In the genomic region with DNA sequence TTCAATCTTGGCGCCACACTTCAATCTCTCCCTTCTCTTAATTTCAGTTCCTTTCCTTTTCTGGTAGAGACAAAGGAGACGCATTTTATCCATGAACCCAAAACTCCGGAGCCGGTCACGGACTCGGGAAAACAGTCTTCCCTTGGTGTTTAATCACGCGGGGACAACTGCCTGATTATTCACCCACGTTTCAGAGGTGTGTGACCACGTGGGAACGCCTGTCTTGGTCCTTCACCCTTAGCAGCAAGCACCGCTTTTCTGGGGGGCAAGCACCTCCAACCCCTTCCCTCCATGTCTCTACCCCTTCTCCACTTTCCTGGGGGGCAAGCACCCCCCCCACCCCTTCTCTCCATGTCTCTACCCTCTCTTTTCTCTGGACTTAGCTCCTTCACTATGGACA, we compare ENCODE assay signal across 5 cellular contexts.
DNase-seq lines count a peak whose midpoint lies in the region; ATAC-seq, FAIRE-seq and TF ChIP-seq lines count a peak whose summit lies in the region.
"Not testable (repeated sequence)": the region's sequence is repeated elsewhere in the genome, so short reads cannot be mapped to it uniquely, and the experiment has no call there.

No MANE protein-coding gene starts in this region.

- peaks cover 55% of the 10 kb centered on the region for H3K4me1 Mint-ChIP-seq in WTC11
- H3K4me1 Mint-ChIP-seq in endothelial cell (ENCODE audit: unreplicated experiment), result peaks cover 20% of the 10 kb centered on the region
- not testable (repeated sequence) for H3K4me1 Mint-ChIP-seq in nephron progenitor cell

- FAIRE-seq in HepG2 (lab: Jason Lieb, UNC), result not testable (repeated sequence)

- in situ Hi-C loops in HepG2 (cut with HindIII; ENCODE audit: extremely low pct_ligation_motif_present, low pct_unique_long_range_greater_than_20kb); gastrocnemius medialis (cut with MboI; ENCODE audit: low sequenced_read_pairs in 4 of 4): not testable (repeated sequence)

- TF ChIP-seq RAD21 in HepG2 (CRISPR knock-in tag; IDR thresholded peaks at IDR 0.05), result not testable (repeated sequence)

- not testable (repeated sequence) for BruUV-seq in HepG2 (replicated peaks; lab: Mats Ljungman, UMichigan)

- not testable (repeated sequence) for H3K9ac ChIP-seq in HepG2 (ENCODE audit: insufficient read depth, low read depth, low read length)

- not testable (repeated sequence) for H4K20me1 ChIP-seq in HepG2 (ENCODE audit: insufficient read depth, low read length)

- intact Hi-C loops in HepG2 (cut with micrococcal nuclease; ENCODE audit: unreplicated experiment); gastrocnemius medialis (cut with DNase I; ENCODE audit: low total_unique reads): not testable (repeated sequence)

- peaks cover 37% of the 10 kb centered on the region for H3K36me3 Mint-ChIP-seq in WTC11
- peaks cover 16% of the 10 kb centered on the region for H3K36me3 Mint-ChIP-seq in endothelial cell (ENCODE audit: low read depth, unreplicated experiment)
- H3K36me3 Mint-ChIP-seq in nephron progenitor cell (ENCODE audit: low read depth), result not testable (repeated sequence)

- H3K27me3 Mint-ChIP-seq in WTC11 (ENCODE audit: low read depth); endothelial cell (ENCODE audit: unreplicated experiment); nephron progenitor cell (ENCODE audit: low read depth, poor library complexity): not testable (repeated sequence)

- H3K79me2 ChIP-seq in HepG2 (ENCODE audit: insufficient read depth, low read length), result not testable (repeated sequence)

- TF ChIP-seq POLR2A in HepG2 (IDR thresholded peaks at IDR 0.05; ENCODE audit: insufficient read depth in 1 of 2, low read depth in 2 of 2, low read length in 2 of 2); gastrocnemius medialis (IDR thresholded peaks at IDR 0.05): not testable (repeated sequence)

- H3K9me3 Mint-ChIP-seq in WTC11, result peaks cover 11% of the 10 kb centered on the region
- H3K9me3 Mint-ChIP-seq in endothelial cell (ENCODE audit: unreplicated experiment); nephron progenitor cell: not testable (repeated sequence)

- not testable (repeated sequence) for TF ChIP-seq EP300 in HepG2 (IDR thresholded peaks at IDR 0.05; ENCODE audit: low read depth in 2 of 2, low read length in 2 of 2); HepG2 (CRISPR knock-in tag; IDR thresholded peaks at IDR 0.05; ENCODE audit: borderline replicate concordance)

- not testable (repeated sequence) for H3K4me3 ChIP-seq in HepG2 (replicated peaks in 1 of 3; ENCODE audit: insufficient read depth in 1 of 3, low read depth in 2 of 3, low read length in 3 of 3); gastrocnemius medialis

- H3K36me3 ChIP-seq in HepG2 (replicated peaks in 1 of 2; ENCODE audit: control insufficient read depth in 1 of 2, insufficient read depth in 2 of 2, low read length in 2 of 2); gastrocnemius medialis: not testable (repeated sequence)

- H3K4me3 Mint-ChIP-seq in WTC11; endothelial cell (ENCODE audit: unreplicated experiment); nephron progenitor cell: not testable (repeated sequence)

- H3K9me3 ChIP-seq in HepG2 (ENCODE audit: low read length); gastrocnemius medialis: not testable (repeated sequence)

- 30% methylated on average over 12 of the region's 12 CpGs for WGBS in HepG2 (ENCODE audit: low lambda C conversion rate)

- H2AFZ ChIP-seq in HepG2 (ENCODE audit: low read length), result not testable (repeated sequence)

- H3K27ac ChIP-seq in HepG2 (ENCODE audit: extremely low read length, insufficient read depth, low read length), result not testable (repeated sequence)
- H3K27ac ChIP-seq in gastrocnemius medialis, result peak overlapping the region; percentile 21 to 79 (median 76)

- H3K27ac Mint-ChIP-seq in WTC11 (peak overlapping the region; percentile 46; the same call in 1 of the 2 replicates), endothelial cell (ENCODE audit: unreplicated experiment) (peak overlapping the region; percentile 39), nephron progenitor cell (peak overlapping the region; percentile 19)

- TF ChIP-seq CTCF in WTC11 (IDR thresholded peaks at IDR 0.05); endothelial cell (IDR thresholded peaks at IDR 0.05; ENCODE audit: unreplicated experiment); HepG2 (CRISPR knock-in tag; IDR thresholded peaks at IDR 0.05); nephron progenitor cell (IDR thresholded peaks at IDR 0.05); gastrocnemius medialis (IDR thresholded peaks at IDR 0.05 in 4 of 5, conservative IDR thresholded peaks at IDR 0.05 in 1 of 5): not testable (repeated sequence)

- not testable (repeated sequence) for H3K4me2 ChIP-seq in HepG2 (ENCODE audit: low read depth, low read length)

- CTCF ChIA-PET in WTC11 (lab: Charles Lee); HepG2 (lab: Yijun Ruan, JAX; ENCODE audit: low intra/inter-chr PET ratio, low total read pairs): not testable (repeated sequence)

- not testable (repeated sequence) for DNase-seq in WTC11 (ENCODE audit: low spot score); endothelial cell (ENCODE audit: low spot score); HepG2 (ENCODE audit: low spot score); nephron progenitor cell; gastrocnemius medialis

- H3K4me1 ChIP-seq in HepG2 (ENCODE audit: insufficient read depth, low read length), result not testable (repeated sequence)
- peaks cover 35 to 58% of the 10 kb centered on the region in 2 donors for H3K4me1 ChIP-seq in gastrocnemius medialis

- POLR2A ChIA-PET in WTC11 (lab: Charles Lee); HepG2 (lab: Yijun Ruan, JAX): not testable (repeated sequence)

- H3K27me3 ChIP-seq in HepG2 (ENCODE audit: control insufficient read depth in 1 of 2, insufficient read depth in 2 of 2, low read length in 2 of 2); gastrocnemius medialis: not testable (repeated sequence)

- ATAC-seq in WTC11, HepG2, gastrocnemius medialis: not testable (repeated sequence)

TF ChIP-seq in HepG2, 621 proteins besides CTCF, POLR2A, EP300 and RAD21:
- peak; percentile 91 for TF ChIP-seq MNT (IDR thresholded peaks at IDR 0.05)
TF ChIP-seq in HepG2: peak in this region for 1; not testable (repeated sequence) for 620.
